1 cellular context compared by ENCODE assay signal in genomic region chr14:98578204-98578603, GRCh38.
TF ChIP-seq lines count a peak whose summit lies in the region.

No MANE protein-coding gene starts in this region.

TF ChIP-seq in GM23338, 12 proteins besides CTCF, POLR2A, EP300 and RAD21 (continued from another document):
- TF ChIP-seq, protein P1, sequence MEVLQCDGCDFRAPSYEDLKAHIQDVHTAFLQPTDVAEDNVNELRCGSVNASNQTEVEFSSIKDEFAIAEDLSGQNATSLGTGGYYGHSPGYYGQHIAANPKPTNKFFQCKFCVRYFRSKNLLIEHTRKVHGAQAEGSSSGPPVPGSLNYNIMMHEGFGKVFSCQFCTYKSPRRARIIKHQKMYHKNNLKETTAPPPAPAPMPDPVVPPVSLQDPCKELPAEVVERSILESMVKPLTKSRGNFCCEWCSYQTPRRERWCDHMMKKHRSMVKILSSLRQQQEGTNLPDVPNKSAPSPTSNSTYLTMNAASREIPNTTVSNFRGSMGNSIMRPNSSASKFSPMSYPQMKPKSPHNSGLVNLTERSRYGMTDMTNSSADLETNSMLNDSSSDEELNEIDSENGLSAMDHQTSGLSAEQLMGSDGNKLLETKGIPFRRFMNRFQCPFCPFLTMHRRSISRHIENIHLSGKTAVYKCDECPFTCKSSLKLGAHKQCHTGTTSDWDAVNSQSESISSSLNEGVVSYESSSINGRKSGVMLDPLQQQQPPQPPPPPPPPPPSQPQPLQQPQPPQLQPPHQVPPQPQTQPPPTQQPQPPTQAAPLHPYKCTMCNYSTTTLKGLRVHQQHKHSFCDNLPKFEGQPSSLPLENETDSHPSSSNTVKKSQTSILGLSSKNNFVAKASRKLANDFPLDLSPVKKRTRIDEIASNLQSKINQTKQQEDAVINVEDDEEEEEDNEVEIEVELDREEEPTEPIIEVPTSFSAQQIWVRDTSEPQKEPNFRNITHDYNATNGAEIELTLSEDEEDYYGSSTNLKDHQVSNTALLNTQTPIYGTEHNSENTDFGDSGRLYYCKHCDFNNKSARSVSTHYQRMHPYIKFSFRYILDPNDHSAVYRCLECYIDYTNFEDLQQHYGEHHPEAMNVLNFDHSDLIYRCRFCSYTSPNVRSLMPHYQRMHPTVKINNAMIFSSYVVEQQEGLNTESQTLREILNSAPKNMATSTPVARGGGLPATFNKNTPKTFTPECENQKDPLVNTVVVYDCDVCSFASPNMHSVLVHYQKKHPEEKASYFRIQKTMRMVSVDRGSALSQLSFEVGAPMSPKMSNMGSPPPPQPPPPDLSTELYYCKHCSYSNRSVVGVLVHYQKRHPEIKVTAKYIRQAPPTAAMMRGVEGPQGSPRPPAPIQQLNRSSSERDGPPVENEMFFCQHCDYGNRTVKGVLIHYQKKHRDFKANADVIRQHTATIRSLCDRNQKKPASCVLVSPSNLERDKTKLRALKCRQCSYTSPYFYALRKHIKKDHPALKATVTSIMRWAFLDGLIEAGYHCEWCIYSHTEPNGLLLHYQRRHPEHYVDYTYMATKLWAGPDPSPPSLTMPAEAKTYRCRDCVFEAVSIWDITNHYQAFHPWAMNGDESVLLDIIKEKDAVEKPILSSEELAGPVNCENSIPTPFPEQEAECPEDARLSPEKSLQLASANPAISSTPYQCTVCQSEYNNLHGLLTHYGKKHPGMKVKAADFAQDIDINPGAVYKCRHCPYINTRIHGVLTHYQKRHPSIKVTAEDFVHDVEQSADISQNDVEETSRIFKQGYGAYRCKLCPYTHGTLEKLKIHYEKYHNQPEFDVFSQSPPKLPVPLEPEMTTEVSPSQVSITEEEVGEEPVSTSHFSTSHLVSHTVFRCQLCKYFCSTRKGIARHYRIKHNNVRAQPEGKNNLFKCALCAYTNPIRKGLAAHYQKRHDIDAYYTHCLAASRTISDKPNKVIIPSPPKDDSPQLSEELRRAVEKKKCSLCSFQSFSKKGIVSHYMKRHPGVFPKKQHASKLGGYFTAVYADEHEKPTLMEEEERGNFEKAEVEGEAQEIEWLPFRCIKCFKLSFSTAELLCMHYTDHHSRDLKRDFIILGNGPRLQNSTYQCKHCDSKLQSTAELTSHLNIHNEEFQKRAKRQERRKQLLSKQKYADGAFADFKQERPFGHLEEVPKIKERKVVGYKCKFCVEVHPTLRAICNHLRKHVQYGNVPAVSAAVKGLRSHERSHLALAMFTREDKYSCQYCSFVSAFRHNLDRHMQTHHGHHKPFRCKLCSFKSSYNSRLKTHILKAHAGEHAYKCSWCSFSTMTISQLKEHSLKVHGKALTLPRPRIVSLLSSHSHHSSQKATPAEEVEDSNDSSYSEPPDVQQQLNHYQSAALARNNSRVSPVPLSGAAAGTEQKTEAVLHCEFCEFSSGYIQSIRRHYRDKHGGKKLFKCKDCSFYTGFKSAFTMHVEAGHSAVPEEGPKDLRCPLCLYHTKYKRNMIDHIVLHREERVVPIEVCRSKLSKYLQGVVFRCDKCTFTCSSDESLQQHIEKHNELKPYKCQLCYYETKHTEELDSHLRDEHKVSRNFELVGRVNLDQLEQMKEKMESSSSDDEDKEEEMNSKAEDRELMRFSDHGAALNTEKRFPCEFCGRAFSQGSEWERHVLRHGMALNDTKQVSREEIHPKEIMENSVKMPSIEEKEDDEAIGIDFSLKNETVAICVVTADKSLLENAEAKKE (CRISPR knock-in tag; IDR thresholded peaks at IDR 0.05), result no peak
TF ChIP-seq in GM23338: peak in this region for 0.
